1 cellular context compared by ENCODE assay signal in the genomic region with DNA sequence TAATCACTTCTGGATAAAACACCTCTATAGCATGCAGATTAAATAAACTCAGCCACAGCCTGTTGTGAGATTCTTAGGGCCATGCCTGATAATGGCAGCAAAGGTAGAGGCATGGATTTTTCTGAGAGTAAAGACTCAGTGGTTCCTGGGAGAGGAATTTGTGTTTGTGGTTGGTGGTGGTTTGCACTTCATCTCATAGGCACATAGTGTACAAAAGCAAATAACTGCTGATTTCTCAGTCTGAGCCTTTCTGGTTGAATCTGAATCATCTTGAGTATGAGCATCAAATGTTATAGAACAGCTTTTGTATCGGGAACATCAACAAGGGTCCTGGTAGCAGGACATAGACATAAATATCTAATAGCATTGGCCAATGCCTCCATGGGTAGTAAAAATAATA.
TF ChIP-seq lines count a peak whose summit lies in the region.

No MANE protein-coding gene starts in this region.

TF ChIP-seq in IMR-90, 13 proteins besides CTCF, POLR2A, EP300 and RAD21 (continued from another document):
- TF ChIP-seq, protein P1, sequence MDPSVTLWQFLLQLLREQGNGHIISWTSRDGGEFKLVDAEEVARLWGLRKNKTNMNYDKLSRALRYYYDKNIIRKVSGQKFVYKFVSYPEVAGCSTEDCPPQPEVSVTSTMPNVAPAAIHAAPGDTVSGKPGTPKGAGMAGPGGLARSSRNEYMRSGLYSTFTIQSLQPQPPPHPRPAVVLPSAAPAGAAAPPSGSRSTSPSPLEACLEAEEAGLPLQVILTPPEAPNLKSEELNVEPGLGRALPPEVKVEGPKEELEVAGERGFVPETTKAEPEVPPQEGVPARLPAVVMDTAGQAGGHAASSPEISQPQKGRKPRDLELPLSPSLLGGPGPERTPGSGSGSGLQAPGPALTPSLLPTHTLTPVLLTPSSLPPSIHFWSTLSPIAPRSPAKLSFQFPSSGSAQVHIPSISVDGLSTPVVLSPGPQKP (IDR thresholded peaks at IDR 0.05; ENCODE audit: borderline replicate concordance, low read depth, low read length), result no peak
- TF ChIP-seq, protein P2, sequence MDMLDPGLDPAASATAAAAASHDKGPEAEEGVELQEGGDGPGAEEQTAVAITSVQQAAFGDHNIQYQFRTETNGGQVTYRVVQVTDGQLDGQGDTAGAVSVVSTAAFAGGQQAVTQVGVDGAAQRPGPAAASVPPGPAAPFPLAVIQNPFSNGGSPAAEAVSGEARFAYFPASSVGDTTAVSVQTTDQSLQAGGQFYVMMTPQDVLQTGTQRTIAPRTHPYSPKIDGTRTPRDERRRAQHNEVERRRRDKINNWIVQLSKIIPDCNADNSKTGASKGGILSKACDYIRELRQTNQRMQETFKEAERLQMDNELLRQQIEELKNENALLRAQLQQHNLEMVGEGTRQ (IDR thresholded peaks at IDR 0.05; ENCODE audit: low read depth, low read length), result no peak
- TF ChIP-seq NFE2L2 (IDR thresholded peaks at IDR 0.05; ENCODE audit: low read depth, low read length), result no peak
